16 cellular contexts compared by ENCODE assay signal in genomic region chr1:27548136-27548853, GRCh38. TPM values are rescaled to one million over a fixed set of nuclear protein-coding genes. Genes with fewer than 3 reads are reported as not detected.
DNase-seq lines count a peak whose midpoint lies in the region; ATAC-seq and TF ChIP-seq lines count a peak whose summit lies in the region.
"Had no signal": no experiment of that assay in that cellular context is flagged by ENCODE, and none has a peak within 500 bp of the region (broad histone marks: within the 10 kb centered on the region; RNA-seq: fewer than 3 reads in every experiment).

No MANE protein-coding gene starts in this region.

- no peak overlapping the region for H3K4me3 Mint-ChIP-seq in osteocyte (ENCODE audit: unreplicated experiment)

- DNase-seq in left ventricle myocardium superior = peak; percentile 39
- no peak for DNase-seq in cardiac septum (ENCODE audit: low spot score)
- DNase-seq in dorsolateral prefrontal cortex = no peak
- no peak for DNase-seq in osteocyte (ENCODE audit: extremely low spot score, unreplicated experiment)
- peak in 1 of 2 donors; percentile 27 for DNase-seq in uterus
- no peak for DNase-seq in NCI-H2029 treated with DMSO at 0.1 percent for 48 hours (lab: John Stamatoyannopoulos, UW)
- DNase-seq: DMS53, HCEC 1CT, KG1, NCI-H1092, NCI-H1694, NCI-H345, SHP77 had no signal

- ATAC-seq in left ventricle myocardium superior (no peak), HG02610 (IDR thresholded peaks at IDR 0.05; ENCODE audit: unreplicated experiment) (no peak), HG02571 (IDR thresholded peaks at IDR 0.05; ENCODE audit: unreplicated experiment) (no peak)
- ATAC-seq: A549 had no signal

- H3K27ac Mint-ChIP-seq in osteocyte (ENCODE audit: unreplicated experiment) = peak overlapping the region; percentile 14

- no peaks in the 10 kb centered on the region for H3K27me3 Mint-ChIP-seq in osteocyte (ENCODE audit: unreplicated experiment)

- TF ChIP-seq CTCF in dorsolateral prefrontal cortex (IDR thresholded peaks at IDR 0.05 in 54 of 56, conservative IDR thresholded peaks at IDR 0.05 in 2 of 56; ENCODE audit: low read depth in 1 of 56, partially characterized antibody in 56 of 56) = no peak
- no peak for TF ChIP-seq CTCF in osteocyte (IDR thresholded peaks at IDR 0.05)
- no peak for TF ChIP-seq CTCF in uterus (IDR thresholded peaks at IDR 0.05)

- H3K36me3 Mint-ChIP-seq in osteocyte (ENCODE audit: unreplicated experiment) = peaks cover 43% of the 10 kb centered on the region

- H3K27me3 ChIP-seq in dorsolateral prefrontal cortex = no peaks in the 10 kb centered on the region
- no peaks in the 10 kb centered on the region for H3K27me3 ChIP-seq in uterus

- H3K4me1 Mint-ChIP-seq in osteocyte (ENCODE audit: unreplicated experiment) = peaks cover 30% of the 10 kb centered on the region

- intact Hi-C loops in left ventricle myocardium superior (cut with micrococcal nuclease) (no loop called here), cardiac septum (cut with DNase I) (no loop called here), dorsolateral prefrontal cortex (cut with DNase I) (loop anchor here in 1 of 2 donors (10.0 kb wide), 1 partner anchor 117 kb away; no protein-coding TSS in a partner anchor), uterus (cut with DNase I; ENCODE audit: low total_unique reads) (no loop called here)

- H3K9me3 ChIP-seq in uterus = no peaks in the 10 kb centered on the region
- H3K9me3 ChIP-seq: A549 had no signal

- H3K27ac ChIP-seq in dorsolateral prefrontal cortex (peak overlapping the region in 41 of 59 donors; percentile 2 to 84 (median 60)), uterus (peak overlapping the region; percentile 81 to 98)
- H3K27ac ChIP-seq: A549 had no signal

- TF ChIP-seq POLR2A in uterus (IDR thresholded peaks at IDR 0.05) = no peak

- no peaks in the 10 kb centered on the region for H3K9me3 Mint-ChIP-seq in osteocyte (ENCODE audit: unreplicated experiment)

- H3K4me1 ChIP-seq in uterus = peaks cover 19 to 27% of the 10 kb centered on the region in 2 donors

- no peaks in the 10 kb centered on the region for H3K36me3 ChIP-seq in uterus

- H3K4me3 ChIP-seq in dorsolateral prefrontal cortex (no peak overlapping the region), uterus (no peak overlapping the region)
- H3K4me3 ChIP-seq: A549 had no signal

RNA-seq across cellular contexts. Expression of gene AHDC1, which starts 55.6 kb away (rescaled TPM):
- total RNA-seq in left ventricle myocardium superior (42.8 TPM), cardiac septum (57.7 TPM), dorsolateral prefrontal cortex (100 to 1,000 TPM in 21 of 120 experiments, 10 to 100 TPM in 99; 57.6 to 160 (median 87.2) TPM), osteocyte (118 and 124 TPM in 2 replicates), uterus (100 to 1,000 TPM in 1 of 4 donors, 10 to 100 TPM in 3; 11.2 to 179 (median 50.7) TPM)

RNA-seq across cellular contexts. Expression of gene WASF2, which starts 58.3 kb away (rescaled TPM):
- total RNA-seq in left ventricle myocardium superior (59.1 TPM), cardiac septum (59.3 TPM), dorsolateral prefrontal cortex (100 to 1,000 TPM in 6 of 120 experiments, 10 to 100 TPM in 114; 36.2 to 128 (median 63.6) TPM), osteocyte (187 and 189 TPM in 2 replicates), uterus (100 to 1,000 TPM in 1 of 4 donors, 10 to 100 TPM in 3; 27.2 to 178 (median 41.1) TPM)
